Comparison of ENCODE assay signal across 1 cellular context in genomic region chr1:151347523-151348246, GRCh38.
TF ChIP-seq lines count a peak whose summit lies in the region.

No MANE protein-coding gene starts in this region.

TF ChIP-seq in endothelial cell of umbilical vein, 7 proteins besides CTCF, POLR2A, EP300 and RAD21 (continued from another document):
- TF ChIP-seq, protein P1, sequence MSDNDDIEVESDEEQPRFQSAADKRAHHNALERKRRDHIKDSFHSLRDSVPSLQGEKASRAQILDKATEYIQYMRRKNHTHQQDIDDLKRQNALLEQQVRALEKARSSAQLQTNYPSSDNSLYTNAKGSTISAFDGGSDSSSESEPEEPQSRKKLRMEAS (IDR thresholded peaks at IDR 0.05; ENCODE audit: insufficient read depth, insufficient read length): no peak
- no peak for TF ChIP-seq POLR2AphosphoS5 (IDR thresholded peaks at IDR 0.05; ENCODE audit: insufficient read depth, low read depth, low read length)
